ENCODE assay signal across 8 cellular contexts in the genomic region with DNA sequence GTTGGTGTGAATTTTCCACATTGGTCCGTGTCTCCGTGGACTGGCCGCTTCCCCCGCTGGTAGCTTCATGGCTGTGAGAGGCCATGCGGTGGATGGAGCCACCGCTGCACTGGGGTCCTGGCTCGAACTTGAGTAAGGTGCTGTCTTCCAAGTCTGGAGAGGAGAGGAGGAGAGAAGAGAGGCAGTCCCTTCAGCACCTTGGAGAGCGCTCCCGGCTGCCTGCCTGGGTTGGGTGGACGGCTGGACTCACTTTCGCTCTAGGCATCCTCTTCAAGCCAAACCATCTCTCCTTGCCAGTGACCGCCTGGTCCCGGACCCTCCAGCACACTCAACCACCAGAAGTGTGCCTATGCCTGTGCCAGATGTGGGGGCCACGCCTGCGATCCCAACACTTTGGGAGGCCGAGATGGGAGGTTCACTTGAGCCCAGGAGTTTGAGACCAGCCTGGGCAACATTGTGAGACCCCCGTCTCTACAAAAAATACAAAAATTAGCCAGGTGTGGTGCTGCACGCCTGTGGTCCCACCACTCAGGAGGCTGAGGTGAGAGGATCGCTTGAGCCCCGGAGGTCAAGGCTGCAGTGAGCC. TPM values are rescaled to one million over a fixed set of nuclear protein-coding genes. Genes with fewer than 3 reads are reported as not detected.
DNase-seq lines count a peak whose midpoint lies in the region; ATAC-seq, FAIRE-seq and TF ChIP-seq lines count a peak whose summit lies in the region.

No MANE protein-coding gene starts in this region.

- peaks cover 6% of the 10 kb centered on the region for H3K4me1 Mint-ChIP-seq in activated naive CD8-positive, alpha-beta T cell treated with anti-CD3 and anti-CD28 coated beads for 36 hours

- no peak for FAIRE-seq in GM12892 (lab: Jason Lieb, UNC)

- H3K9me3 Mint-ChIP-seq in activated naive CD8-positive, alpha-beta T cell treated with anti-CD3 and anti-CD28 coated beads for 36 hours: no peaks in the 10 kb centered on the region

- peaks cover 51% of the 10 kb centered on the region for H3K27me3 Mint-ChIP-seq in activated naive CD8-positive, alpha-beta T cell treated with anti-CD3 and anti-CD28 coated beads for 36 hours

- H3K4me3 Mint-ChIP-seq in activated naive CD8-positive, alpha-beta T cell treated with anti-CD3 and anti-CD28 coated beads for 36 hours: no peak overlapping the region

- H3K36me3 Mint-ChIP-seq in activated naive CD8-positive, alpha-beta T cell treated with anti-CD3 and anti-CD28 coated beads for 36 hours: no peaks in the 10 kb centered on the region

- DNase-seq in ELF-1 (ENCODE audit: low read depth, low spot score): peak; percentile 93
- DNase-seq in NCI-H460 (ENCODE audit: extremely low read depth, low read depth): peak; percentile 61
- peak; percentile 39 for DNase-seq in activated naive CD8-positive, alpha-beta T cell treated with anti-CD3 and anti-CD28 coated beads for 36 hours
- DNase-seq in iPS-NIHi7 (ENCODE audit: extremely low spot score): peak; percentile 92
- DNase-seq in stimulated activated CD8-positive, alpha-beta memory T cell treated with anti-CD3 and anti-CD28 coated beads, Interleukin-2, amount 100 ng/mL, for 48 hours (ENCODE audit: low read depth in 2 of 2): peak; percentile 25 to 30
- DNase-seq in GM12892 (ENCODE audit: insufficient read length): no peak

- no peak for TF ChIP-seq POLR2A in GM12892 (IDR thresholded peaks at IDR 0.05; ENCODE audit: low read depth, low read length)

- ATAC-seq in GM18873 (IDR thresholded peaks at IDR 0.05; ENCODE audit: low FRiP score, unreplicated experiment): no peak
- no peak for ATAC-seq in GM21515 (IDR thresholded peaks at IDR 0.05; ENCODE audit: unreplicated experiment)

- no peak overlapping the region for H3K27ac Mint-ChIP-seq in activated naive CD8-positive, alpha-beta T cell treated with anti-CD3 and anti-CD28 coated beads for 36 hours

RNA-seq across cellular contexts. Expression of a gene that starts 6.2 kb away (rescaled TPM):
- 0.67 and 0.72 TPM in 2 replicates for total RNA-seq in NCI-H460 (2014; rRNA removed; shearing (Covaris generic))
- not detected in 2 replicates for polyA plus RNA-seq in NCI-H460 (2014; cell fraction: nucleus; rRNA removed)
- total RNA-seq in activated naive CD8-positive, alpha-beta T cell treated with anti-CD3 and anti-CD28 coated beads for 36 hours: under 1 TPM; 0.08 to 0.10 TPM
- polyA plus RNA-seq in GM12892 (2012; ENCODE audit: missing spikeins): 0.06 TPM
